Comparison of ENCODE assay signal across 29 cellular contexts in the genomic region with DNA sequence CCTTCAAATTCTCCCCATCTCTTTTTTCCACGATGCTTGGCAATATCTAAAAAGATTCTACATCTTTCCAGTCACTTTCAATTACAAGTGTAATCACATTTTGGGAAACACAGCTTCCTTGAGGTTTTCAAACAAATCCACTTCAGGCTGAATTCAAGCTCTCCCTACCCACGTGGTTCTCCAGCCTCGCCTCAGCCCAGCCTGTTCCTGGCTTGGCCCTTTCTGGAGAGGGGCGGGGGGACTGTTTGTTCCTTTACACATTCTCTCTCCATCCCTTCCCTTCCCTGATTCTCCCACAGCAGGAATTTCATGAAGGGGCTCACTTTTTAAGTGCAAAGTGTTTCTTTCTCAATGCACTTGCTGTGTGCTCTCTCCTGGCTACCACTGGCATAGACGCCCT.
"Had no signal": no experiment of that assay in that cellular context is flagged by ENCODE, and none has a peak within 500 bp of the region (broad histone marks: within the 10 kb centered on the region; RNA-seq: fewer than 3 reads in every experiment).

No MANE protein-coding gene starts in this region.

- H3K36me3 ChIP-seq: ovary, right lobe of liver, sigmoid colon, stomach, thoracic aorta, tibial artery, transverse colon, vagina had no signal

- H3K9me3 ChIP-seq: ovary, psoas muscle, right lobe of liver, sigmoid colon, stomach, thoracic aorta, tibial artery, transverse colon, vagina had no signal

- H3K27ac Mint-ChIP-seq: naive thymus-derived CD4-positive, alpha-beta T cell; natural killer cell; nephron; progenitor cell of endocrine pancreas; stimulated activated effector memory CD8-positive, alpha-beta T cell treated with anti-CD3 and anti-CD28 coated beads, Interleukin-12 subunit alpha, Interleukin-12 subunit beta, amount 100 ng/mL, for 72 hours; stimulated activated naive B cell treated with anti-CD40 and anti-IgM and Interleukin-4, amounts not matched to agents 10 μg/mL and 1 μg/mL and 100 μg/mL, for 72 hours; stimulated activated naive CD8-positive, alpha-beta T cell treated with anti-CD3 and anti-CD28 coated beads, Interleukin-15, Interleukin-2, amounts not matched to agents 100 ng/mL and 50 ng/mL, for 24 hours; type B pancreatic cell had no signal

- H3K27me3 Mint-ChIP-seq: stimulated activated naive B cell treated with anti-CD40 and anti-IgM and Interleukin-4, amounts not matched to agents 10 μg/mL and 1 μg/mL and 100 μg/mL, for 72 hours; stimulated activated naive CD8-positive, alpha-beta T cell treated with anti-CD3 and anti-CD28 coated beads, Interleukin-15, Interleukin-2, amounts not matched to agents 100 ng/mL and 50 ng/mL, for 24 hours had no signal

- DNase-seq: naive thymus-derived CD4-positive, alpha-beta T cell; natural killer cell; occipital lobe; ovary; posterior cingulate gyrus; psoas muscle; right cardiac atrium; right lobe of liver; sigmoid colon; small intestine; stimulated activated CD4-positive, alpha-beta T cell treated with anti-CD3 and anti-CD28 coated beads, Interleukin-15, amount 100 ng/mL, for 24 hours; stimulated activated CD4-positive, alpha-beta T cell treated with anti-CD3 and anti-CD28 coated beads, Interleukin-2, amount 100 ng/mL, for 24 hours; stimulated activated CD4-positive, alpha-beta T cell treated with anti-CD3 and anti-CD28 coated beads, Interleukin-2, amount 100 ng/mL, for 48 hours; stimulated activated CD4-positive, alpha-beta T cell treated with anti-CD3 and anti-CD28 coated beads, Interleukin-4, amount 100 ng/mL, for 24 hours; stimulated activated naive B cell treated with anti-CD40 and anti-IgM and Interleukin-4, amounts not matched to agents 10 μg/mL and 1 μg/mL and 100 μg/mL, for 72 hours; stimulated activated naive CD4-positive, alpha-beta T cell treated with Interleukin-2 at 50 U/mL for 16 hours; stomach; tibial artery; transverse colon had no signal

- H3K27me3 ChIP-seq: ovary, right lobe of liver, sigmoid colon, stomach, tibial artery, transverse colon, vagina had no signal

- FAIRE-seq: small intestine, urothelium cell line had no signal

- ATAC-seq: naive thymus-derived CD4-positive, alpha-beta T cell; natural killer cell; psoas muscle; right cardiac atrium; right lobe of liver; stimulated activated effector memory CD8-positive, alpha-beta T cell treated with anti-CD3 and anti-CD28 coated beads, Interleukin-12 subunit alpha, Interleukin-12 subunit beta, amount 100 ng/mL, for 72 hours; stimulated activated naive B cell treated with anti-CD40 and anti-IgM and Interleukin-4, amounts not matched to agents 10 μg/mL and 1 μg/mL and 100 μg/mL, for 72 hours had no signal

- H3K4me1 ChIP-seq: parathyroid adenoma, psoas muscle, right lobe of liver, sigmoid colon, stomach, tibial artery, transverse colon, vagina had no signal

- H3K4me3 Mint-ChIP-seq: naive thymus-derived CD4-positive, alpha-beta T cell; natural killer cell; nephron; neural crest cell; stimulated activated effector memory CD8-positive, alpha-beta T cell treated with anti-CD3 and anti-CD28 coated beads, Interleukin-12 subunit alpha, Interleukin-12 subunit beta, amount 100 ng/mL, for 72 hours; stimulated activated naive B cell treated with anti-CD40 and anti-IgM and Interleukin-4, amounts not matched to agents 10 μg/mL and 1 μg/mL and 100 μg/mL, for 72 hours; stimulated activated naive CD8-positive, alpha-beta T cell treated with anti-CD3 and anti-CD28 coated beads, Interleukin-15, Interleukin-2, amounts not matched to agents 100 ng/mL and 50 ng/mL, for 24 hours; type B pancreatic cell had no signal

- H3K4me1 Mint-ChIP-seq: natural killer cell; nephron; stimulated activated effector memory CD8-positive, alpha-beta T cell treated with anti-CD3 and anti-CD28 coated beads, Interleukin-12 subunit alpha, Interleukin-12 subunit beta, amount 100 ng/mL, for 72 hours; stimulated activated naive B cell treated with anti-CD40 and anti-IgM and Interleukin-4, amounts not matched to agents 10 μg/mL and 1 μg/mL and 100 μg/mL, for 72 hours had no signal

- H3K4me3 ChIP-seq: ovary, psoas muscle, right lobe of liver, sigmoid colon, stomach, thoracic aorta, tibial artery, transverse colon, vagina had no signal

- H3K27ac ChIP-seq: ovary, parathyroid adenoma, psoas muscle, right lobe of liver, sigmoid colon, stomach, thoracic aorta, tibial artery, transverse colon, vagina had no signal

- H3K36me3 Mint-ChIP-seq: naive thymus-derived CD4-positive, alpha-beta T cell; natural killer cell; stimulated activated effector memory CD8-positive, alpha-beta T cell treated with anti-CD3 and anti-CD28 coated beads, Interleukin-12 subunit alpha, Interleukin-12 subunit beta, amount 100 ng/mL, for 72 hours; stimulated activated naive B cell treated with anti-CD40 and anti-IgM and Interleukin-4, amounts not matched to agents 10 μg/mL and 1 μg/mL and 100 μg/mL, for 72 hours; type B pancreatic cell had no signal

- H3K9me3 Mint-ChIP-seq: nephron; neural crest cell; stimulated activated naive B cell treated with anti-CD40 and anti-IgM and Interleukin-4, amounts not matched to agents 10 μg/mL and 1 μg/mL and 100 μg/mL, for 72 hours; stimulated activated naive CD8-positive, alpha-beta T cell treated with anti-CD3 and anti-CD28 coated beads, Interleukin-15, Interleukin-2, amounts not matched to agents 100 ng/mL and 50 ng/mL, for 24 hours; type B pancreatic cell had no signal

- H2AFZ ChIP-seq: parathyroid adenoma had no signal

- H3K79me2 ChIP-seq: parathyroid adenoma had no signal

- H3K9ac ChIP-seq: parathyroid adenoma had no signal
